In genomic region chr2:233867993-233868532, GRCh38 we compare ENCODE assay signal across 8 cellular contexts.
DNase-seq lines count a peak whose midpoint lies in the region; ATAC-seq and TF ChIP-seq lines count a peak whose summit lies in the region.

Gene MSL3B (minus strand): TSS chr2:233868386.

- no peaks in the 10 kb centered on the region for H3K4me1 ChIP-seq in BE2C

- peaks cover 30% of the 10 kb centered on the region for H3K27me3 Mint-ChIP-seq in activated CD4-positive, alpha-beta T cell treated with anti-CD3 and anti-CD28 coated beads, Interleukin-2, amount 10 ng/mL, durations not matched to agents 7 days and 5 days
- H3K27me3 Mint-ChIP-seq in stimulated activated naive B cell treated with anti-CD40 and anti-IgM and Interleukin-4, amounts not matched to agents 10 μg/mL and 1 μg/mL and 100 μg/mL, for 72 hours: peaks cover 0 to 6% of the 10 kb centered on the region in 2 donors

- TF ChIP-seq CTCF in BE2C (IDR thresholded peaks at IDR 0.05; ENCODE audit: low read depth, low read length): no peak

- peaks cover 25% of the 10 kb centered on the region for H3K4me1 Mint-ChIP-seq in activated CD4-positive, alpha-beta T cell treated with anti-CD3 and anti-CD28 coated beads, Interleukin-2, amount 10 ng/mL, durations not matched to agents 7 days and 5 days
- H3K4me1 Mint-ChIP-seq in stimulated activated naive B cell treated with anti-CD40 and anti-IgM and Interleukin-4, amounts not matched to agents 10 μg/mL and 1 μg/mL and 100 μg/mL, for 72 hours: peaks cover 11 to 22% of the 10 kb centered on the region in 2 donors

- CTCF ChIA-PET in activated CD4-positive, alpha-beta T cell treated with anti-CD3 and anti-CD28 coated beads, Interleukin-2, amount 10 ng/mL, durations not matched to agents 7 days and 5 days (lab: Charles Lee): interaction anchor here (2.8 kb wide), 1 partner anchor 12 kb away, joined by 11 read pairs; no protein-coding TSS in a partner anchor

- H3K9me3 ChIP-seq in BE2C: no peaks in the 10 kb centered on the region

- no peaks in the 10 kb centered on the region for H3K27me3 ChIP-seq in BE2C

- peaks cover 16% of the 10 kb centered on the region for H3K9me3 Mint-ChIP-seq in activated CD4-positive, alpha-beta T cell treated with anti-CD3 and anti-CD28 coated beads, Interleukin-2, amount 10 ng/mL, durations not matched to agents 7 days and 5 days
- H3K9me3 Mint-ChIP-seq in stimulated activated naive B cell treated with anti-CD40 and anti-IgM and Interleukin-4, amounts not matched to agents 10 μg/mL and 1 μg/mL and 100 μg/mL, for 72 hours: peaks cover 4% of the 10 kb centered on the region in 2 donors

- H3K27ac Mint-ChIP-seq in activated CD4-positive, alpha-beta T cell treated with anti-CD3 and anti-CD28 coated beads, Interleukin-2, amount 10 ng/mL, durations not matched to agents 7 days and 5 days: peak within 1 kb of the TSS; percentile 92
- H3K27ac Mint-ChIP-seq in stimulated activated naive B cell treated with anti-CD40 and anti-IgM and Interleukin-4, amounts not matched to agents 10 μg/mL and 1 μg/mL and 100 μg/mL, for 72 hours: peak within 1 kb of the TSS; percentile 94

- H3K4me3 Mint-ChIP-seq in activated CD4-positive, alpha-beta T cell treated with anti-CD3 and anti-CD28 coated beads, Interleukin-2, amount 10 ng/mL, durations not matched to agents 7 days and 5 days: peak within 1 kb of the TSS; percentile 90
- H3K4me3 Mint-ChIP-seq in stimulated activated naive B cell treated with anti-CD40 and anti-IgM and Interleukin-4, amounts not matched to agents 10 μg/mL and 1 μg/mL and 100 μg/mL, for 72 hours: peak within 1 kb of the TSS; percentile 94 to 95

- H3K36me3 ChIP-seq in BE2C: peaks cover 12% of the 10 kb centered on the region

- ATAC-seq in GM19455 (IDR thresholded peaks at IDR 0.05; ENCODE audit: unreplicated experiment): peak; percentile 69
- peak; percentile 81 to 87 for ATAC-seq in stimulated activated naive B cell treated with anti-CD40 and anti-IgM and Interleukin-4, amounts not matched to agents 10 μg/mL and 1 μg/mL and 100 μg/mL, for 72 hours (replicated peaks)

- DNase-seq in BE2C (peak; percentile 77), NCI-H146 (lab: John Stamatoyannopoulos, UW) (peak; percentile 47), mucosa of gallbladder (ENCODE audit: low spot score) (peak; percentile 23), UCSD-AML1 (lab: John Stamatoyannopoulos, UW; ENCODE audit: unreplicated experiment) (no peak)
- DNase-seq in activated CD4-positive, alpha-beta T cell treated with anti-CD3 and anti-CD28 coated beads, Interleukin-2, amount 10 ng/mL, durations not matched to agents 7 days and 5 days: peak; percentile 48
- DNase-seq in effector CD4-positive, alpha-beta T cell: peak; percentile 35
- peak; percentile 51 for DNase-seq in stimulated activated naive B cell treated with anti-CD40 and anti-IgM and Interleukin-4, amounts not matched to agents 10 μg/mL and 1 μg/mL and 100 μg/mL, for 72 hours

- POLR2A ChIA-PET in activated CD4-positive, alpha-beta T cell treated with anti-CD3 and anti-CD28 coated beads, Interleukin-2, amount 10 ng/mL, durations not matched to agents 7 days and 5 days (lab: Charles Lee): no interaction called here

- H3K4me3 ChIP-seq in BE2C (ENCODE audit: low read depth, low read length): peak within 1 kb of the TSS; percentile 69

- peaks cover 22% of the 10 kb centered on the region for H3K36me3 Mint-ChIP-seq in activated CD4-positive, alpha-beta T cell treated with anti-CD3 and anti-CD28 coated beads, Interleukin-2, amount 10 ng/mL, durations not matched to agents 7 days and 5 days (ENCODE audit: low read depth)
- peaks cover 9 to 18% of the 10 kb centered on the region in 2 donors for H3K36me3 Mint-ChIP-seq in stimulated activated naive B cell treated with anti-CD40 and anti-IgM and Interleukin-4, amounts not matched to agents 10 μg/mL and 1 μg/mL and 100 μg/mL, for 72 hours
